30 cellular contexts compared by ENCODE assay signal in the genomic region with DNA sequence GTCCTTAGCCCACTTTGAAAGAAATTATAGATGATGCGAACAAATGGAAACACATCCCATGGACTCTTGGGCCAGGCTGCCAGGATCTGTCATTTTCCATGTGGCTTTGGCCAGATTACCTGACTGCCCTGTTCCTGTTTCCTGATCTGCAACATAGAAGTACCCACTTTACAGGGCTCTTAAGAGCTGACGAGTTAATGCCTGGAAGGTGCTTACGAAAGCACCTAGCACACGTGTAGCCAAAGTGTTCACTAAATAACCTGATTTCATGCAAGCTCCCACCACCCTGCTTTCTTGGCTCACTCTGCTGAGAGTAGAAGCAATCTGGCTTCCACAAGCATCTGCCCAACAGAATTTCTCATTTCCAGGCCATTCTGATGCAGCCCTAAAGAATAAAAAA.
"Had no signal": no experiment of that assay in that cellular context is flagged by ENCODE, and none has a peak within 500 bp of the region (broad histone marks: within the 10 kb centered on the region; RNA-seq: fewer than 3 reads in every experiment).

No MANE protein-coding gene starts in this region.

- H3K9me3 Mint-ChIP-seq: activated CD4-positive, alpha-beta T cell treated with anti-CD3 and anti-CD28 coated beads, Interleukin-2, amount 10 ng/mL, durations not matched to agents 7 days and 5 days; activated CD8-positive, alpha-beta T cell treated with anti-CD3 and anti-CD28 coated beads for 36 hours; activated T-cell treated with anti-CD3 and anti-CD28 coated beads, Interleukin-2, amount 50 U/mL, for 4 hours; activated T-helper 17 cell treated with anti-CD3 and anti-CD28 coated beads, Interleukin-2, amount 50 U/mL, for 72 hours; dendritic cell treated with granulocyte-macrophage colony-stimulating factor and Interleukin-4, amounts not matched to agents 40 ng/mL and 50 ng/mL, for 4 days; memory B cell; stimulated activated memory B cell treated with anti-CD40 and anti-IgM and Interleukin-4, amounts not matched to agents 10 μg/mL and 1 μg/mL and 100 μg/mL, for 72 hours; stimulated activated naive CD8-positive, alpha-beta T cell treated with anti-CD3 and anti-CD28 coated beads, Interleukin-15, amount 100 ng/mL, for 72 hours; WTC11 had no signal

- ATAC-seq: activated CD8-positive, alpha-beta T cell treated with anti-CD3 and anti-CD28 coated beads for 36 hours; activated T-cell treated with anti-CD3 and anti-CD28 coated beads, Interleukin-2, amount 50 U/mL, for 4 hours; activated T-helper 17 cell treated with anti-CD3 and anti-CD28 coated beads, Interleukin-2, amount 50 U/mL, for 72 hours; gastrocnemius medialis; left ventricle myocardium superior; naive thymus-derived CD4-positive, alpha-beta T cell; stimulated activated memory B cell treated with anti-CD40 and anti-IgM and Interleukin-4, amounts not matched to agents 10 μg/mL and 1 μg/mL and 100 μg/mL, for 72 hours; stimulated activated naive CD8-positive, alpha-beta T cell treated with anti-CD3 and anti-CD28 coated beads, Interleukin-15, amount 100 ng/mL, for 72 hours; WTC11 had no signal

- H3K27ac Mint-ChIP-seq: activated CD4-positive, alpha-beta T cell treated with anti-CD3 and anti-CD28 coated beads, Interleukin-2, amount 10 ng/mL, durations not matched to agents 7 days and 5 days; activated CD8-positive, alpha-beta T cell treated with anti-CD3 and anti-CD28 coated beads for 36 hours; activated T-helper 17 cell treated with anti-CD3 and anti-CD28 coated beads, Interleukin-2, amount 50 U/mL, for 72 hours; dendritic cell treated with granulocyte-macrophage colony-stimulating factor and Interleukin-4, amounts not matched to agents 40 ng/mL and 50 ng/mL, for 4 days; memory B cell; naive thymus-derived CD4-positive, alpha-beta T cell; stimulated activated memory B cell treated with anti-CD40 and anti-IgM and Interleukin-4, amounts not matched to agents 10 μg/mL and 1 μg/mL and 100 μg/mL, for 72 hours; stimulated activated naive CD8-positive, alpha-beta T cell treated with anti-CD3 and anti-CD28 coated beads, Interleukin-15, amount 100 ng/mL, for 72 hours; WTC11 had no signal

- DNase-seq: activated CD4-positive, alpha-beta T cell treated with anti-CD3 and anti-CD28 coated beads for 1 hour; activated CD4-positive, alpha-beta T cell treated with anti-CD3 and anti-CD28 coated beads, Interleukin-2, amount 10 ng/mL, durations not matched to agents 7 days and 5 days; activated CD8-positive, alpha-beta T cell treated with anti-CD3 and anti-CD28 coated beads for 36 hours; activated gamma-delta T cell treated with Interleukin-2 at 50 U/mL for 16 hours; activated naive CD4-positive, alpha-beta T cell treated with anti-CD3 and anti-CD28 coated beads, Interleukin-2, amount 50 U/mL, for 16 hours; activated T-cell treated with anti-CD3 and anti-CD28 coated beads, Interleukin-2, amount 50 U/mL, for 4 hours; amygdala; central memory CD4-positive, alpha-beta T cell; effector CD4-positive, alpha-beta T cell; erythroblast; gastrocnemius medialis; glutamatergic neuron; islet precursor cell; left ventricle myocardium superior; midbrain; naive thymus-derived CD4-positive, alpha-beta T cell; nucleus accumbens; stimulated activated CD4-positive, alpha-beta T cell treated with anti-CD3 and anti-CD28 coated beads, Interleukin-1b, Interleukin-23, amount 100 ng/mL, for 48 hours; stimulated activated CD4-positive, alpha-beta T cell treated with anti-CD3 and anti-CD28 coated beads, Interleukin-4, amount 100 ng/mL, for 4 hours; stimulated activated CD8-positive, alpha-beta memory T cell treated with anti-CD3 and anti-CD28 coated beads, Interleukin-4, amount 100 ng/mL, for 48 hours; stimulated activated naive CD8-positive, alpha-beta T cell treated with anti-CD3 and anti-CD28 coated beads, Interleukin-15, amount 100 ng/mL, for 72 hours; substantia nigra; T-helper 2 cell had no signal

- H3K9me3 ChIP-seq: gastrocnemius medialis, right atrium auricular region had no signal

- H3K4me3 ChIP-seq: gastrocnemius medialis, right atrium auricular region, smooth muscle cell had no signal

- H3K27me3 Mint-ChIP-seq: activated CD4-positive, alpha-beta T cell treated with anti-CD3 and anti-CD28 coated beads, Interleukin-2, amount 10 ng/mL, durations not matched to agents 7 days and 5 days; activated T-helper 17 cell treated with anti-CD3 and anti-CD28 coated beads, Interleukin-2, amount 50 U/mL, for 72 hours; stimulated activated memory B cell treated with anti-CD40 and anti-IgM and Interleukin-4, amounts not matched to agents 10 μg/mL and 1 μg/mL and 100 μg/mL, for 72 hours; stimulated activated naive CD8-positive, alpha-beta T cell treated with anti-CD3 and anti-CD28 coated beads, Interleukin-15, amount 100 ng/mL, for 72 hours had no signal

- H3K36me3 ChIP-seq: gastrocnemius medialis, right atrium auricular region had no signal

- H3K4me3 Mint-ChIP-seq: activated CD4-positive, alpha-beta T cell treated with anti-CD3 and anti-CD28 coated beads, Interleukin-2, amount 10 ng/mL, durations not matched to agents 7 days and 5 days; activated CD8-positive, alpha-beta T cell treated with anti-CD3 and anti-CD28 coated beads for 36 hours; activated T-cell treated with anti-CD3 and anti-CD28 coated beads, Interleukin-2, amount 50 U/mL, for 4 hours; activated T-helper 17 cell treated with anti-CD3 and anti-CD28 coated beads, Interleukin-2, amount 50 U/mL, for 72 hours; dendritic cell treated with granulocyte-macrophage colony-stimulating factor and Interleukin-4, amounts not matched to agents 40 ng/mL and 50 ng/mL, for 4 days; memory B cell; naive thymus-derived CD4-positive, alpha-beta T cell; stimulated activated memory B cell treated with anti-CD40 and anti-IgM and Interleukin-4, amounts not matched to agents 10 μg/mL and 1 μg/mL and 100 μg/mL, for 72 hours; stimulated activated naive CD8-positive, alpha-beta T cell treated with anti-CD3 and anti-CD28 coated beads, Interleukin-15, amount 100 ng/mL, for 72 hours; WTC11 had no signal

- H3K4me1 Mint-ChIP-seq: activated CD4-positive, alpha-beta T cell treated with anti-CD3 and anti-CD28 coated beads, Interleukin-2, amount 10 ng/mL, durations not matched to agents 7 days and 5 days; activated T-helper 17 cell treated with anti-CD3 and anti-CD28 coated beads, Interleukin-2, amount 50 U/mL, for 72 hours; naive thymus-derived CD4-positive, alpha-beta T cell; stimulated activated memory B cell treated with anti-CD40 and anti-IgM and Interleukin-4, amounts not matched to agents 10 μg/mL and 1 μg/mL and 100 μg/mL, for 72 hours; stimulated activated naive CD8-positive, alpha-beta T cell treated with anti-CD3 and anti-CD28 coated beads, Interleukin-15, amount 100 ng/mL, for 72 hours had no signal

- H3K27ac ChIP-seq: gastrocnemius medialis, right atrium auricular region had no signal

- H3K4me1 ChIP-seq: gastrocnemius medialis, right atrium auricular region had no signal

- H3K36me3 Mint-ChIP-seq: memory B cell; stimulated activated memory B cell treated with anti-CD40 and anti-IgM and Interleukin-4, amounts not matched to agents 10 μg/mL and 1 μg/mL and 100 μg/mL, for 72 hours; WTC11 had no signal

- H3K27me3 ChIP-seq: gastrocnemius medialis, right atrium auricular region had no signal
